ENCODE assay signal across 8 cellular contexts in genomic region chr14:74302160-74302628, GRCh38. TPM values are rescaled to one million over a fixed set of nuclear protein-coding genes. Genes with fewer than 3 reads are reported as not detected.
DNase-seq lines count a peak whose midpoint lies in the region; ATAC-seq, FAIRE-seq and TF ChIP-seq lines count a peak whose summit lies in the region.

No MANE protein-coding gene starts in this region.

- H3F3A ChIP-seq in PC-9 (ENCODE audit: insufficient read depth, low read depth) = no peaks in the 10 kb centered on the region; the same call in 1 of the 2 replicates

- peak overlapping the region; percentile 80 for H3K4me3 ChIP-seq in BLaER1
- peak overlapping the region; percentile 61 for H3K4me3 ChIP-seq in PC-9
- H3K4me3 ChIP-seq in bronchial epithelial cell (ENCODE audit: low read depth, low read length) = peak overlapping the region; percentile 91
- H3K4me3 ChIP-seq in keratinocyte (ENCODE audit: control insufficient read depth in 2 of 3, extremely low read depth in 1 of 3, insufficient read depth in 2 of 3, low read depth in 1 of 3, low read length in 3 of 3) = peak overlapping the region; percentile 88 to 99 (median 95)

- no peaks in the 10 kb centered on the region for H3K9me3 ChIP-seq in BLaER1
- H3K9me3 ChIP-seq in PC-9 (ENCODE audit: insufficient read depth, low read depth) = no peaks in the 10 kb centered on the region
- no peaks in the 10 kb centered on the region for H3K9me3 ChIP-seq in keratinocyte (ENCODE audit: control insufficient read depth, low read depth, low read length)

- POLR2A ChIA-PET in PC-9 (lab: Charles Lee; ENCODE audit: unreplicated experiment) = interaction anchor here (0.6 to 1.0 kb wide), 8 partner anchors 27 to 661 kb away, joined by 3 to 9 read pairs (median 4); no protein-coding TSS in a partner anchor

- H3K9me3 Mint-ChIP-seq in stimulated activated naive B cell treated with anti-CD40 and anti-IgM and Interleukin-4, amounts not matched to agents 10 μg/mL and 1 μg/mL and 100 μg/mL, for 72 hours = no peaks in the 10 kb centered on the region

- no TSS peak for BruUV-seq in PC-9 (replicated peaks; lab: Mats Ljungman, UMichigan)

- H3K9me1 ChIP-seq in keratinocyte (ENCODE audit: control insufficient read depth, extremely low read depth, insufficient read depth, low read length) = no peaks in the 10 kb centered on the region

- ATAC-seq in GM18511 (IDR thresholded peaks at IDR 0.05; ENCODE audit: unreplicated experiment) = peak; percentile 63
- peak; percentile 55 for ATAC-seq in HG03432 (IDR thresholded peaks at IDR 0.05; ENCODE audit: unreplicated experiment)
- ATAC-seq in stimulated activated naive B cell treated with anti-CD40 and anti-IgM and Interleukin-4, amounts not matched to agents 10 μg/mL and 1 μg/mL and 100 μg/mL, for 72 hours (replicated peaks) = peak; percentile 73 to 79
- ATAC-seq in HG03457 (IDR thresholded peaks at IDR 0.05; ENCODE audit: unreplicated experiment) = no peak

- dilution Hi-C loops in keratinocyte (cut with MboI; ENCODE audit: extremely low pct_ligation_motif_present, low sequenced_read_pairs) = no loop called here

- H3K36me3 Mint-ChIP-seq in stimulated activated naive B cell treated with anti-CD40 and anti-IgM and Interleukin-4, amounts not matched to agents 10 μg/mL and 1 μg/mL and 100 μg/mL, for 72 hours = peaks cover 9 to 25% of the 10 kb centered on the region in 2 donors

- no peaks in the 10 kb centered on the region for H3K27me3 Mint-ChIP-seq in stimulated activated naive B cell treated with anti-CD40 and anti-IgM and Interleukin-4, amounts not matched to agents 10 μg/mL and 1 μg/mL and 100 μg/mL, for 72 hours

- peak overlapping the region; percentile 97 to 98 for H3K4me3 Mint-ChIP-seq in stimulated activated naive B cell treated with anti-CD40 and anti-IgM and Interleukin-4, amounts not matched to agents 10 μg/mL and 1 μg/mL and 100 μg/mL, for 72 hours

- peak; percentile 67 for TF ChIP-seq CTCF in PC-9 (conservative IDR thresholded peaks at IDR 0.05)
- TF ChIP-seq CTCF in bronchial epithelial cell (IDR thresholded peaks at IDR 0.05; ENCODE audit: insufficient read depth, low read length, severe bottlenecking) = peak; percentile 43
- peak in 2 of 3 experiments; percentile 38 to 57 for TF ChIP-seq CTCF in keratinocyte (optimal IDR thresholded peaks at IDR 0.05 in 1 of 3, IDR thresholded peaks at IDR 0.05 in 1 of 3, conservative IDR thresholded peaks at IDR 0.05 in 1 of 3; ENCODE audit: extremely low read depth in 1 of 3, insufficient read depth in 2 of 3, low read length in 3 of 3)

- H4K20me1 ChIP-seq in BLaER1 (peaks cover 48% of the 10 kb centered on the region), PC-9 (ENCODE audit: insufficient read depth) (peaks cover 14% of the 10 kb centered on the region; the same call in 1 of the 2 replicates), keratinocyte (ENCODE audit: control insufficient read depth, extremely low read depth, insufficient read depth, low read length) (no peaks in the 10 kb centered on the region)

- H3K9me2 ChIP-seq in PC-9 (ENCODE audit: insufficient read depth) = no peaks in the 10 kb centered on the region

- H3K4me1 Mint-ChIP-seq in stimulated activated naive B cell treated with anti-CD40 and anti-IgM and Interleukin-4, amounts not matched to agents 10 μg/mL and 1 μg/mL and 100 μg/mL, for 72 hours = peaks cover 16 to 30% of the 10 kb centered on the region in 2 donors

- H3K79me2 ChIP-seq in PC-9 (ENCODE audit: low read depth) (peaks cover 45% of the 10 kb centered on the region), keratinocyte (ENCODE audit: control insufficient read depth, insufficient read depth, low read length) (peaks cover 16% of the 10 kb centered on the region)

- H3K27ac ChIP-seq in BLaER1 = peak overlapping the region; percentile 72
- peak overlapping the region; percentile 35 for H3K27ac ChIP-seq in PC-9
- peak overlapping the region; percentile 50 for H3K27ac ChIP-seq in keratinocyte (ENCODE audit: control insufficient read depth, insufficient read depth, low read length)

- H3K27me3 ChIP-seq in BLaER1 (no peaks in the 10 kb centered on the region), PC-9 (ENCODE audit: insufficient read depth, low read depth) (no peaks in the 10 kb centered on the region), bronchial epithelial cell (ENCODE audit: control insufficient read depth, insufficient read depth, low read length) (no peaks in the 10 kb centered on the region), keratinocyte (ENCODE audit: control insufficient read depth, extremely low read depth, insufficient read depth, low read length) (no peaks in the 10 kb centered on the region)

- FAIRE-seq in bronchial epithelial cell (lab: Jason Lieb, UNC) = no peak
- FAIRE-seq in keratinocyte (lab: Jason Lieb, UNC) = no peak

- H3K4me2 ChIP-seq in BLaER1 (peak overlapping the region; percentile 89), PC-9 (peak overlapping the region; percentile 72), keratinocyte (ENCODE audit: control insufficient read depth, extremely low read depth, insufficient read depth, low read depth, low read length) (peak overlapping the region; percentile 97)

- H3K36me3 ChIP-seq in BLaER1 = peaks cover 38% of the 10 kb centered on the region
- H3K36me3 ChIP-seq in PC-9 (ENCODE audit: low read depth) = peaks cover 21% of the 10 kb centered on the region
- H3K36me3 ChIP-seq in bronchial epithelial cell (ENCODE audit: control insufficient read depth, insufficient read depth, low read length) = peaks cover 10% of the 10 kb centered on the region
- H3K36me3 ChIP-seq in keratinocyte (ENCODE audit: control insufficient read depth in 2 of 2, extremely low read depth in 1 of 2, insufficient read depth in 2 of 2, low read length in 2 of 2) = peaks cover 3 to 8% of the 10 kb centered on the region in 2 experiments

- CTCF ChIA-PET in PC-9 (lab: Charles Lee) = interaction anchor here (0.5 to 1.6 kb wide), 9 partner anchors 11 to 604 kb away, joined by 3 to 8 read pairs (median 3); no protein-coding TSS in a partner anchor

- H3K4me1 ChIP-seq in BLaER1 = peaks cover 34% of the 10 kb centered on the region
- peaks cover 16% of the 10 kb centered on the region for H3K4me1 ChIP-seq in PC-9 (replicated peaks; ENCODE audit: insufficient read depth)
- peaks cover 8% of the 10 kb centered on the region for H3K4me1 ChIP-seq in keratinocyte (ENCODE audit: control insufficient read depth, extremely low read depth, insufficient read depth, low read length)

- peak; percentile 36 to 64 for DNase-seq in PC-9
- peak; percentile 57 for DNase-seq in bronchial epithelial cell (ENCODE audit: low read depth)
- DNase-seq in keratinocyte (ENCODE audit: low read depth, low spot score) = no peak
- peak; percentile 4 for DNase-seq in stimulated activated naive B cell treated with anti-CD40 and anti-IgM and Interleukin-4, amounts not matched to agents 10 μg/mL and 1 μg/mL and 100 μg/mL, for 72 hours

- peak overlapping the region; percentile 82 for H3K9ac ChIP-seq in BLaER1
- H3K9ac ChIP-seq in keratinocyte (ENCODE audit: control insufficient read depth, extremely low read depth, insufficient read depth, low read length) = peak overlapping the region; percentile 80

- intact Hi-C loops in PC-9 (cut with micrococcal nuclease; ENCODE audit: unreplicated experiment) = loop anchor here (2.0 kb wide), 1 partner anchor 461 kb away; the partner anchor contains the start of gene YLPM1

- H2AFZ ChIP-seq in PC-9 (peak overlapping the region; percentile 98), keratinocyte (ENCODE audit: control insufficient read depth, low read length) (peak overlapping the region; percentile 92)

- H3K27ac Mint-ChIP-seq in stimulated activated naive B cell treated with anti-CD40 and anti-IgM and Interleukin-4, amounts not matched to agents 10 μg/mL and 1 μg/mL and 100 μg/mL, for 72 hours = peak overlapping the region; percentile 98

RNA-seq across cellular contexts. Expression of gene ABCD4, which starts 0.5 kb away (rescaled TPM):
- 150 and 179 TPM in 2 replicates for total RNA-seq in PC-9 (2021)
- 13.2 and 14.0 TPM in 2 replicates for total RNA-seq in bronchial epithelial cell
- polyA plus RNA-seq in keratinocyte = 12.9 to 19.5 TPM (median 15.3 TPM) in 3 replicates
- polyA plus RNA-seq in keratinocyte (2011; ENCODE audit: low read depth) = 18.7 TPM
- polyA plus RNA-seq in keratinocyte (2011; cell fraction: cytosol; rRNA removed) = 7.0 and 9.0 TPM in 2 replicates
- polyA plus RNA-seq in keratinocyte (2011; cell fraction: nucleus; rRNA removed) = 69.5 and 82.7 TPM in 2 replicates
- polyA plus RNA-seq in keratinocyte (2012; ENCODE audit: low replicate concordance) = 14.8 and 16.7 TPM in 2 replicates
- 16.9 to 49.5 TPM (median 18.6 TPM) in 3 replicates for polyA minus RNA-seq in keratinocyte
- polyA minus RNA-seq in keratinocyte (2011; cell fraction: cytosol; rRNA and poly(A)+ RNA removed) = 11.5 TPM
- polyA minus RNA-seq in keratinocyte (2011; cell fraction: nucleus; rRNA and poly(A)+ RNA removed) = 19.1 and 31.7 TPM in 2 replicates

RNA-seq across cellular contexts. Expression of gene VRTN, which starts 46.1 kb away (rescaled TPM):
- total RNA-seq in PC-9 (2021) (not detected in 2 replicates), bronchial epithelial cell (not detected in 2 replicates)
- not detected in 3 replicates for polyA plus RNA-seq in keratinocyte
- polyA plus RNA-seq in keratinocyte (2011; ENCODE audit: low read depth) = not detected
- not detected in 2 replicates for polyA plus RNA-seq in keratinocyte (2011; cell fraction: cytosol; rRNA removed)
- polyA plus RNA-seq in keratinocyte (2011; cell fraction: nucleus; rRNA removed) = not detected in 2 replicates
- not detected in 2 replicates for polyA plus RNA-seq in keratinocyte (2012; ENCODE audit: low replicate concordance)
- polyA minus RNA-seq in keratinocyte = not detected in 3 replicates
- polyA minus RNA-seq in keratinocyte (2011; cell fraction: cytosol; rRNA and poly(A)+ RNA removed) = not detected
- polyA minus RNA-seq in keratinocyte (2011; cell fraction: nucleus; rRNA and poly(A)+ RNA removed) = not detected in 2 replicates

Comparison
In these comparisons a context has a peak if more than half of its experiments do, and no peak if none do; other contexts are left out.
1. RNA of gene ABCD4, which starts 0.5 kb away (total RNA-seq): 150 to 179 TPM in PC-9; 13.2 to 14.0 TPM in bronchial epithelial cell; every median in the first group is over 10 times any median in the second.
2. Peak in every context shown above with its lines, with median percentiles within 50 percentile points of each other: H3K27ac ChIP-seq, H3K4me2 ChIP-seq, H3K4me3 ChIP-seq and CTCF ChIP-seq.